Comparison of ENCODE assay signal across 7 cellular contexts in the genomic region with DNA sequence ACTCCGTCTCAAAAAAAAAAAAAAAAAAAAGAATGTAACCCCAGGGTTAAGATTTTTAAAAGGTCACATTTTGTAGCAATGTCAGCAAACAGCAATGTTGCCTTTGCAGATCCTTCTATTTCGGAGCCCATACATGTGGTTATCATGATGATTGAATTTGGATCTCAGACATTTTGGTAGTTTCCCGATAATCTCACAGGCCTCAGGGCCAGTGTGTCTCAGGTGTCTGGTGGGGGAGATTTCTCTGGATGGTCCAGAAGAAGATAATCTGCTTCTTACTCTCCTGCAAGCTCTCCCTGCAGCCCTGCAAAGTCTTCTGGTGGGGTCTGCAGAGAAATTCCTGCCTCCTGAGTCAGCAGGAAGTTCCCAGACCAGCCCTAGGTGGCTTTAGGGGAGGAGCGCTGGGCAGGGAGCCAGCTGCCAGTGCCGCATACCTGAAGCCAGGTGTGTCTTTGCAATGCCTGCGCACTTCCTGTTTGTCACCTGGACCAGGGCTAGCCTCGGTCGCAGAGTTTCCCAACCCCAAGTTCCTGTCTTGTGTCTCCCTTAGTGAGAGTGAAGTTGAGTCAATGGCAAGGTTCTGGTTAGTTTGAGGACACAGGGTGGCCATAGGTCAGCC. TPM values are rescaled to one million over a fixed set of nuclear protein-coding genes. Genes with fewer than 3 reads are reported as not detected.
A peak's percentile ranks its signal among the peaks of the same experiment; 100 is the strongest.
DNase-seq lines count a peak whose midpoint lies in the region; ATAC-seq and TF ChIP-seq lines count a peak whose summit lies in the region.

No MANE protein-coding gene starts in this region.

- H3K4me3 Mint-ChIP-seq in GM23338: peak overlapping the region; percentile 80

- peak; percentile 96 for DNase-seq in GM23338 (ENCODE audit: low spot score)
- DNase-seq in NT2/D1 (ENCODE audit: low read depth, low spot score): peak; percentile 70
- no peak for DNase-seq in esophagus squamous epithelium (lab: John Stamatoyannopoulos, UW)
- DNase-seq in renal cortical epithelial cell (ENCODE audit: low read depth): peak; percentile 70

- H3K4me2 ChIP-seq in GM23338: peak overlapping the region; percentile 99

- intact Hi-C loops in esophagus squamous epithelium (cut with DNase I): no loop called here

- H3K79me2 ChIP-seq in GM23338 (replicated peaks; ENCODE audit: insufficient read depth): peaks cover 23% of the 10 kb centered on the region

- WGBS in esophagus squamous epithelium, 2 donors: 28 to 36% methylated on average over 3 to 5 of the region's 8 CpGs

- H3K36me3 ChIP-seq in GM23338 (ENCODE audit: insufficient read depth): peaks cover 5% of the 10 kb centered on the region; the same call in 1 of the 2 replicates
- no peaks in the 10 kb centered on the region for H3K36me3 ChIP-seq in NT2/D1 (ENCODE audit: insufficient read depth, insufficient read length, low read length)
- H3K36me3 ChIP-seq in esophagus squamous epithelium: peaks cover 0 to 26% (median 0%) of the 10 kb centered on the region in 3 donors

- H2AFZ ChIP-seq in GM23338: no peak overlapping the region

- no peak for TF ChIP-seq CTCF in GM23338 (conservative IDR thresholded peaks at IDR 0.05; ENCODE audit: low read depth in 2 of 2)
- peak in 1 of 6 experiments; percentile 4 for TF ChIP-seq CTCF in esophagus squamous epithelium (IDR thresholded peaks at IDR 0.05)

- peak overlapping the region; percentile 93 for H3K27ac Mint-ChIP-seq in GM23338

- H3K27me3 Mint-ChIP-seq in GM23338 (ENCODE audit: insufficient read depth, low read depth, poor library complexity): peaks cover 6% of the 10 kb centered on the region

- peaks cover 4% of the 10 kb centered on the region; the same call in 1 of the 2 replicates for H4K20me1 ChIP-seq in GM23338 (replicated peaks; ENCODE audit: insufficient read depth)

- H3K9me3 ChIP-seq in NT2/D1 (ENCODE audit: insufficient read depth, low read length) (peaks cover 8% of the 10 kb centered on the region; the same call in 1 of the 2 replicates), esophagus squamous epithelium (no peaks in the 10 kb centered on the region)

- peaks cover 10% of the 10 kb centered on the region for H3K9me3 Mint-ChIP-seq in GM23338

- peak in 2 of 4 donors; percentile 47 to 58 for TF ChIP-seq POLR2A in esophagus squamous epithelium (IDR thresholded peaks at IDR 0.05)

- peaks cover 15% of the 10 kb centered on the region; the same call in 2 of the 3 replicates for H3K4me1 Mint-ChIP-seq in GM23338

- H3K36me3 Mint-ChIP-seq in GM23338 (ENCODE audit: low read depth): peaks cover 22% of the 10 kb centered on the region; the same call in 2 of the 3 replicates

- H3K27ac ChIP-seq in GM23338 (ENCODE audit: low read depth): peak overlapping the region; percentile 98
- H3K27ac ChIP-seq in esophagus squamous epithelium: peak overlapping the region; percentile 87 to 92 (median 90)

- H3K4me1 ChIP-seq in GM23338 (ENCODE audit: insufficient read depth) (peaks cover 5% of the 10 kb centered on the region; the same call in 1 of the 2 replicates), NT2/D1 (ENCODE audit: insufficient read depth, insufficient read length) (peaks cover 8% of the 10 kb centered on the region), esophagus squamous epithelium (peaks cover 4 to 34% (median 15%) of the 10 kb centered on the region in 3 donors)

- H3K9me2 ChIP-seq in GM23338 (ENCODE audit: insufficient read depth): no peaks in the 10 kb centered on the region

- peak; percentile 73 for ATAC-seq in GM23338
- ATAC-seq in HG03095 (IDR thresholded peaks at IDR 0.05; ENCODE audit: unreplicated experiment): no peak
- no peak for ATAC-seq in HG03342 (IDR thresholded peaks at IDR 0.05; ENCODE audit: unreplicated experiment)
- ATAC-seq in GM21576 (IDR thresholded peaks at IDR 0.05; ENCODE audit: unreplicated experiment): no peak

- H3K27me3 ChIP-seq in GM23338 (ENCODE audit: insufficient read depth) (no peaks in the 10 kb centered on the region), NT2/D1 (ENCODE audit: insufficient read depth, insufficient read length) (peaks cover 12% of the 10 kb centered on the region), esophagus squamous epithelium (peaks cover 0 to 26% (median 0%) of the 10 kb centered on the region in 4 donors)

- H3K4me3 ChIP-seq in GM23338: peak overlapping the region; percentile 91
- peak overlapping the region; percentile 86 for H3K4me3 ChIP-seq in NT2/D1 (ENCODE audit: insufficient read length, low read depth)
- H3K4me3 ChIP-seq in esophagus squamous epithelium: peak overlapping the region; percentile 37 to 74 (median 56)

- H3F3A ChIP-seq in GM23338 (replicated peaks; ENCODE audit: low read depth): peaks cover 6% of the 10 kb centered on the region; the same call in 1 of the 2 replicates

- peak overlapping the region; percentile 7 for H3K9ac ChIP-seq in NT2/D1 (ENCODE audit: insufficient read length, low read depth)

TF ChIP-seq in GM23338, 12 proteins besides CTCF, POLR2A, EP300 and RAD21 (continues in another document):
- no peak for TF ChIP-seq POLR2AphosphoS5 (IDR thresholded peaks at IDR 0.05; ENCODE audit: low read depth)
- TF ChIP-seq, protein P1, sequence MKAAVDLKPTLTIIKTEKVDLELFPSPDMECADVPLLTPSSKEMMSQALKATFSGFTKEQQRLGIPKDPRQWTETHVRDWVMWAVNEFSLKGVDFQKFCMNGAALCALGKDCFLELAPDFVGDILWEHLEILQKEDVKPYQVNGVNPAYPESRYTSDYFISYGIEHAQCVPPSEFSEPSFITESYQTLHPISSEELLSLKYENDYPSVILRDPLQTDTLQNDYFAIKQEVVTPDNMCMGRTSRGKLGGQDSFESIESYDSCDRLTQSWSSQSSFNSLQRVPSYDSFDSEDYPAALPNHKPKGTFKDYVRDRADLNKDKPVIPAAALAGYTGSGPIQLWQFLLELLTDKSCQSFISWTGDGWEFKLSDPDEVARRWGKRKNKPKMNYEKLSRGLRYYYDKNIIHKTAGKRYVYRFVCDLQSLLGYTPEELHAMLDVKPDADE (IDR thresholded peaks at IDR 0.05): peak; percentile 79

RNA-seq across cellular contexts. Expression of gene SH2D3A, which starts 1.4 kb away (rescaled TPM):
- total RNA-seq in GM23338 (2014; rRNA removed; shearing (Covaris generic)): 25.6 and 38.4 TPM in 2 replicates
- 20.7 and 24.6 TPM in 2 replicates for polyA plus RNA-seq in GM23338 (2016; fragmentation: Nextera tagmentation; extraction: Ambion mirVana)
- total RNA-seq in esophagus squamous epithelium (10 to 100 TPM; 17.3 to 52.1 (median 40.6) TPM), renal cortical epithelial cell (5.1 and 34.6 TPM in 2 replicates)

RNA-seq across cellular contexts. Expression of gene VAV1, which starts 6.7 kb away (rescaled TPM):
- total RNA-seq in GM23338 (2014; rRNA removed; shearing (Covaris generic)): 1.7 and 1.8 TPM in 2 replicates
- polyA plus RNA-seq in GM23338 (2016; fragmentation: Nextera tagmentation; extraction: Ambion mirVana): 0.82 and 1.0 TPM in 2 replicates
- 1 to 10 TPM in 3 of 4 donors, under 1 TPM in 1; 0.83 to 7.6 (median 3.6) TPM for total RNA-seq in esophagus squamous epithelium
- total RNA-seq in renal cortical epithelial cell: 0.05 and 5.2 TPM in 2 replicates

RNA-seq across cellular contexts. Expression of gene TRIP10, which starts 26.4 kb away (rescaled TPM):
- total RNA-seq in GM23338 (2014; rRNA removed; shearing (Covaris generic)): 46.2 and 56.8 TPM in 2 replicates
- 65.4 and 68.5 TPM in 2 replicates for polyA plus RNA-seq in GM23338 (2016; fragmentation: Nextera tagmentation; extraction: Ambion mirVana)
- total RNA-seq in esophagus squamous epithelium: 100 to 1,000 TPM in 3 of 4 donors, 10 to 100 TPM in 1; 67.6 to 160 (median 117) TPM
- 42.8 and 51.1 TPM in 2 replicates for total RNA-seq in renal cortical epithelial cell

RNA-seq across cellular contexts. Expression of gene GPR108, which starts 28.5 kb away (rescaled TPM):
- total RNA-seq in GM23338 (2014; rRNA removed; shearing (Covaris generic)): 42.6 and 57.9 TPM in 2 replicates
- polyA plus RNA-seq in GM23338 (2016; fragmentation: Nextera tagmentation; extraction: Ambion mirVana): 44.8 and 45.9 TPM in 2 replicates
- total RNA-seq in esophagus squamous epithelium (10 to 100 TPM; 45.7 to 72.8 (median 52.0) TPM), renal cortical epithelial cell (102 and 109 TPM in 2 replicates)

RNA-seq across cellular contexts. Expression of gene C3, which starts 45.4 kb away (rescaled TPM):
- 4.8 and 17.7 TPM in 2 replicates for total RNA-seq in GM23338 (2014; rRNA removed; shearing (Covaris generic))
- polyA plus RNA-seq in GM23338 (2016; fragmentation: Nextera tagmentation; extraction: Ambion mirVana): 5.1 and 7.5 TPM in 2 replicates
- total RNA-seq in esophagus squamous epithelium (100 to 1,000 TPM in 2 of 4 donors, 10 to 100 TPM in 2; 12.0 to 501 (median 189) TPM), renal cortical epithelial cell (157 and 2,273 TPM in 2 replicates)
